In the genomic region with DNA sequence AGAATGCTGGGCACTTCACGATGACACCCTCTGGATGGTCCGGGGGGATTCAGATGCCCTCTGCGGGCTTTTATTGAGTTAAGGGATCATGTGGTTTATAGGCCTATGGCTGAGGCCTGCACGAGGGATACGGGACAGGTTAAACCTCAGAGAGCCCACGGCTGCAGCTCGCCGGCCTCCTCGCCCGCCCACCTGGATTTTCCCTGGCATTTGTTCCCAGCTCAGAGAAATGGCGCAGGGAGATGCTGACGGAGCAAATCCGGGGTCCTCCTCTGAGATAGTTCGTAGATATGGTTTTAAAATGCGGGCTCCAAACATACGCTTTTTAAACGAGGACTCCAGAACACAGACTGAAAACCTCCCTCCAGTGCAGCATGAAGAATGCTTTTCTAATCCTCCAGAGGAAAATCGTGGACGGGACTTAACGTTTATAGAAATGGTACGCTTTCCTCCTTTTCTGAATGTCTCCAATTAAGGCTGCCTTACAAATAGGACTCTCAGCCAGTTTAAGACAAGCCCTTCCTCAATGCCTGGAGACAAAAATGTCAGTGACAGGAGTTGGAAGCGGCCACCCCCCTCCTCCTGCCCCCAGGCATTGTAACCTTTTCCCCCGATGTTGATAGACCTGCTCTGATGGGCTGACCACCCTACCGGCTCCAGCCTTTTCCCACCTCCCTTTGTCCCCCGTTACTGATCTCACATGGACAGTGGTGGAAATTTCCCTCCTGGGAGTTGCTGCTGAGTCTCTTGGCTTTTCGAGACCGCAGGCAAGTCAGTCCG, we compare ENCODE assay signal across 12 cellular contexts. TPM values are rescaled to one million over a fixed set of nuclear protein-coding genes. Genes with fewer than 3 reads are reported as not detected.
A peak's percentile ranks its signal among the peaks of the same experiment; 100 is the strongest.
DNase-seq lines count a peak whose midpoint lies in the region; ATAC-seq and TF ChIP-seq lines count a peak whose summit lies in the region.
"Had no signal": no experiment of that assay in that cellular context is flagged by ENCODE, and none has a peak within 500 bp of the region (broad histone marks: within the 10 kb centered on the region; RNA-seq: fewer than 3 reads in every experiment).

No MANE protein-coding gene starts in this region.

- H3K4me3 ChIP-seq in HL-60 (replicated peaks; ENCODE audit: insufficient read depth, low read length) (no peak overlapping the region), endodermal cell (ENCODE audit: low read length) (no peak overlapping the region), SK-N-SH (ENCODE audit: low read depth in 2 of 2, low read length in 1 of 2) (no peak overlapping the region)

- CTCF ChIA-PET in CD4-positive, alpha-beta T cell (lab: Charles Lee), result interaction anchor here (1.6 kb wide), 1 partner anchor 13 kb away, joined by 4 read pairs; no protein-coding TSS in a partner anchor
- CTCF ChIA-PET in SK-N-SH (lab: Yijun Ruan, JAX), result interaction anchor here (0.8 to 15.2 kb wide), 5 partner anchors 9 to 567 kb away, joined by 3 to 162 read pairs (median 4); no protein-coding TSS in a partner anchor

- no peak for TF ChIP-seq CTCF in CD4-positive, alpha-beta T cell (IDR thresholded peaks at IDR 0.05)
- TF ChIP-seq CTCF in HL-60 (IDR thresholded peaks at IDR 0.05; ENCODE audit: insufficient read depth, low read length) (no peak), endodermal cell (conservative IDR thresholded peaks at IDR 0.05) (no peak), progenitor cell of endocrine pancreas (IDR thresholded peaks at IDR 0.05; ENCODE audit: unreplicated experiment) (no peak), SK-N-SH (IDR thresholded peaks at IDR 0.05) (no peak)

- DNase-seq in CD4-positive, alpha-beta T cell, result no peak
- no peak for DNase-seq in HL-60 (ENCODE audit: low read depth in 1 of 2, low spot score in 1 of 2)
- DNase-seq in endodermal cell, result peak; percentile 41
- DNase-seq in progenitor cell of endocrine pancreas (ENCODE audit: low spot score, unreplicated experiment), result no peak
- DNase-seq in NCI-H2107 treated with DMSO at 0.1 percent for 48 hours (lab: John Stamatoyannopoulos, UW; ENCODE audit: unreplicated experiment), result no peak
- no peak for DNase-seq in SK-N-SH
- no peak for DNase-seq in SHP77 (lab: John Stamatoyannopoulos, UW)
- DNase-seq: activated gamma-delta T cell; NCI-H2227 treated with DMSO at 0.1 percent for 48 hours; stimulated activated naive CD4-positive, alpha-beta T cell had no signal

- no peaks in the 10 kb centered on the region for H3K79me2 ChIP-seq in SK-N-SH (ENCODE audit: insufficient read depth)

- peaks cover 93% of the 10 kb centered on the region for H3K4me1 Mint-ChIP-seq in CD4-positive, alpha-beta T cell (ENCODE audit: low read depth)
- H3K4me1 Mint-ChIP-seq in endodermal cell, result peaks cover 14% of the 10 kb centered on the region
- H3K4me1 Mint-ChIP-seq in progenitor cell of endocrine pancreas (ENCODE audit: low read depth), result peaks cover 14% of the 10 kb centered on the region

- H3K9me3 ChIP-seq in CD4-positive, alpha-beta T cell (ENCODE audit: control insufficient read depth, low read length), result no peaks in the 10 kb centered on the region
- H3K9me3 ChIP-seq in endodermal cell (ENCODE audit: control insufficient read depth, low read length) (no peaks in the 10 kb centered on the region), SK-N-SH (no peaks in the 10 kb centered on the region)

- H3K4me2 ChIP-seq in SK-N-SH, result no peak overlapping the region

- H3K27ac Mint-ChIP-seq in CD4-positive, alpha-beta T cell, result peak overlapping the region; percentile 87
- H3K27ac Mint-ChIP-seq in endodermal cell (no peak overlapping the region), progenitor cell of endocrine pancreas (peak overlapping the region; percentile 19)

- ATAC-seq in CD4-positive, alpha-beta T cell (ENCODE audit: poor library complexity), result no peak
- ATAC-seq in GM19351 (IDR thresholded peaks at IDR 0.05; ENCODE audit: unreplicated experiment), result no peak

- H3K9me2 ChIP-seq in SK-N-SH, result no peaks in the 10 kb centered on the region

- H3K9me3 Mint-ChIP-seq in CD4-positive, alpha-beta T cell, result no peaks in the 10 kb centered on the region
- H3K9me3 Mint-ChIP-seq in endodermal cell (no peaks in the 10 kb centered on the region), progenitor cell of endocrine pancreas (ENCODE audit: low read depth) (no peaks in the 10 kb centered on the region)

- H3K27ac ChIP-seq in CD4-positive, alpha-beta T cell (ENCODE audit: low read depth, low read length), result peak overlapping the region; percentile 23
- H3K27ac ChIP-seq in HL-60 (replicated peaks) (peak overlapping the region; percentile 72), endodermal cell (ENCODE audit: low read depth, low read length) (peak overlapping the region; percentile 83), SK-N-SH (ENCODE audit: low read depth in 2 of 2, low read length in 1 of 2) (no peak overlapping the region)

- H3K9ac ChIP-seq in endodermal cell (ENCODE audit: extremely low read depth, low read length, poor library complexity, severe bottlenecking) (no peak overlapping the region), SK-N-SH (no peak overlapping the region)

- H3K4me1 ChIP-seq in endodermal cell (ENCODE audit: control insufficient read depth, insufficient read depth, low read length) (no peaks in the 10 kb centered on the region), SK-N-SH (ENCODE audit: control insufficient read depth in 1 of 2, insufficient read depth in 2 of 2, low read depth in 1 of 2, low read length in 1 of 2) (no peaks in the 10 kb centered on the region)

- H3K36me3 Mint-ChIP-seq in CD4-positive, alpha-beta T cell (ENCODE audit: low read depth), result peaks cover 100% of the 10 kb centered on the region
- H3K36me3 Mint-ChIP-seq in endodermal cell (ENCODE audit: low read depth) (peaks cover 93% of the 10 kb centered on the region), progenitor cell of endocrine pancreas (ENCODE audit: insufficient read depth) (peaks cover 59% of the 10 kb centered on the region)

- POLR2A ChIA-PET in CD4-positive, alpha-beta T cell (lab: Charles Lee), result interaction anchor here (1.2 to 2.0 kb wide), 3 partner anchors 15 to 21 kb away, joined by 3 to 5 read pairs (median 4); partner anchors contain the start of gene CCND2
- POLR2A ChIA-PET in SK-N-SH (lab: Yijun Ruan, JAX), result no interaction called here

- TF ChIP-seq RAD21 in SK-N-SH (IDR thresholded peaks at IDR 0.05; ENCODE audit: low read length), result no peak

- H2AFZ ChIP-seq in SK-N-SH (ENCODE audit: low read depth), result no peak overlapping the region

- no peaks in the 10 kb centered on the region for H3K27me3 ChIP-seq in CD4-positive, alpha-beta T cell (ENCODE audit: control insufficient read depth, insufficient read depth, low read length)
- H3K27me3 ChIP-seq in HL-60 (ENCODE audit: insufficient read depth, poor library complexity, severe bottlenecking) (no peaks in the 10 kb centered on the region), endodermal cell (ENCODE audit: control insufficient read depth, insufficient read depth, low read length, poor library complexity, severe bottlenecking) (no peaks in the 10 kb centered on the region), SK-N-SH (ENCODE audit: insufficient read depth) (peaks cover 99% of the 10 kb centered on the region)

- H3K4me3 Mint-ChIP-seq in CD4-positive, alpha-beta T cell, result peak overlapping the region; percentile 23
- H3K4me3 Mint-ChIP-seq in endodermal cell (no peak overlapping the region), progenitor cell of endocrine pancreas (ENCODE audit: low read depth) (no peak overlapping the region)

- no peaks in the 10 kb centered on the region for H3F3A ChIP-seq in SK-N-SH (replicated peaks; ENCODE audit: insufficient read depth)

- H4K20me1 ChIP-seq in SK-N-SH (ENCODE audit: insufficient read depth), result no peaks in the 10 kb centered on the region

- TF ChIP-seq EP300 in SK-N-SH (IDR thresholded peaks at IDR 0.05; ENCODE audit: borderline replicate concordance in 1 of 2, low read depth in 1 of 2, low read length in 1 of 2), result no peak

- H3K27me3 Mint-ChIP-seq in CD4-positive, alpha-beta T cell, result no peaks in the 10 kb centered on the region
- H3K27me3 Mint-ChIP-seq in endodermal cell (ENCODE audit: insufficient read depth), result no peaks in the 10 kb centered on the region
- no peaks in the 10 kb centered on the region for H3K27me3 Mint-ChIP-seq in progenitor cell of endocrine pancreas

- 84 to 92% methylated on average over 24 to 28 of the region's 28 CpGs for WGBS in endodermal cell (ENCODE audit: insufficient coverage in 1 of 2, insufficient read length in 1 of 2), 2 experiments
- 25% methylated on average over 20 of the region's 28 CpGs for WGBS in SK-N-SH (ENCODE audit: low lambda C conversion rate)

- intact Hi-C loops in CD4-positive, alpha-beta T cell (cut with DNase I, micrococcal nuclease), result no loop called here

- H3K36me3 ChIP-seq in endodermal cell (ENCODE audit: control insufficient read depth, insufficient read depth, low read length) (peaks cover 63% of the 10 kb centered on the region), SK-N-SH (replicated peaks in 1 of 2; ENCODE audit: control insufficient read depth in 1 of 2, insufficient read depth in 2 of 2, low read length in 1 of 2) (no peaks in the 10 kb centered on the region)

TF ChIP-seq in SK-N-SH, 30 proteins besides CTCF, POLR2A, EP300 and RAD21 (continues in another document):
- TF ChIP-seq RXRA (IDR thresholded peaks at IDR 0.05; ENCODE audit: borderline replicate concordance, low read depth), result no peak
- no peak for TF ChIP-seq RCOR1 (IDR thresholded peaks at IDR 0.05; ENCODE audit: low read length)
- TF ChIP-seq, protein P1, sequence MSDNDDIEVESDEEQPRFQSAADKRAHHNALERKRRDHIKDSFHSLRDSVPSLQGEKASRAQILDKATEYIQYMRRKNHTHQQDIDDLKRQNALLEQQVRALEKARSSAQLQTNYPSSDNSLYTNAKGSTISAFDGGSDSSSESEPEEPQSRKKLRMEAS (IDR thresholded peaks at IDR 0.05; ENCODE audit: low read depth), result no peak
- no peak for TF ChIP-seq MXI1 (IDR thresholded peaks at IDR 0.05; ENCODE audit: low read depth, low read length)
- no peak for TF ChIP-seq NRF1 (IDR thresholded peaks at IDR 0.05; ENCODE audit: low read depth, low read length)
- no peak for TF ChIP-seq YY1 (IDR thresholded peaks at IDR 0.05; ENCODE audit: low read depth)
- TF ChIP-seq MEF2A (IDR thresholded peaks at IDR 0.05; ENCODE audit: borderline replicate concordance, low read depth), result no peak

RNA-seq across cellular contexts. Expression of gene CCND2, which starts 16.6 kb away (rescaled TPM):
- total RNA-seq in CD4-positive, alpha-beta T cell, result 100 to 1,000 TPM; 159 to 163 TPM
- total RNA-seq in endodermal cell (100 to 1,000 TPM; 286 to 362 TPM), progenitor cell of endocrine pancreas (463 and 471 TPM in 2 replicates)
- 86.6 TPM for polyA plus RNA-seq in endodermal cell (2013, experiment 1 of 2)
- polyA plus RNA-seq in endodermal cell (2013, experiment 2 of 2), result 81.3 TPM
- polyA plus RNA-seq in SK-N-SH (2012; rRNA removed), result not detected in 2 replicates
- polyA plus RNA-seq in SK-N-SH (2012; cell fraction: cytosol; rRNA removed), result not detected in 2 replicates
- polyA plus RNA-seq in SK-N-SH (2012; cell fraction: nucleus; rRNA removed), result not detected in 2 replicates
- total RNA-seq: RPMI7951 had no signal

RNA-seq across cellular contexts. Expression of gene TIGAR, which starts 30.8 kb away (rescaled TPM):
- 1 to 10 TPM; 5.3 to 7.1 TPM for total RNA-seq in CD4-positive, alpha-beta T cell
- total RNA-seq in endodermal cell (10 to 100 TPM; 19.2 to 41.3 TPM), progenitor cell of endocrine pancreas (18.2 and 21.6 TPM in 2 replicates)
- polyA plus RNA-seq in endodermal cell (2013, experiment 1 of 2), result 7.7 TPM
- polyA plus RNA-seq in endodermal cell (2013, experiment 2 of 2), result 8.9 TPM
- polyA plus RNA-seq in SK-N-SH (2012; rRNA removed), result 8.3 and 11.2 TPM in 2 replicates
- polyA plus RNA-seq in SK-N-SH (2012; cell fraction: cytosol; rRNA removed), result 14.3 and 24.2 TPM in 2 replicates
- polyA plus RNA-seq in SK-N-SH (2012; cell fraction: nucleus; rRNA removed), result 3.4 and 6.3 TPM in 2 replicates

Comparison
In these comparisons a context has a peak if more than half of its experiments do, and no peak if none do; other contexts are left out.
1. H3K27ac ChIP-seq: peak in CD4-positive, alpha-beta T cell (single experiment), HL-60 (single experiment) and endodermal cell (single experiment); none in SK-N-SH (0 of 2).